1 cellular context compared by ENCODE assay signal in the genomic region with DNA sequence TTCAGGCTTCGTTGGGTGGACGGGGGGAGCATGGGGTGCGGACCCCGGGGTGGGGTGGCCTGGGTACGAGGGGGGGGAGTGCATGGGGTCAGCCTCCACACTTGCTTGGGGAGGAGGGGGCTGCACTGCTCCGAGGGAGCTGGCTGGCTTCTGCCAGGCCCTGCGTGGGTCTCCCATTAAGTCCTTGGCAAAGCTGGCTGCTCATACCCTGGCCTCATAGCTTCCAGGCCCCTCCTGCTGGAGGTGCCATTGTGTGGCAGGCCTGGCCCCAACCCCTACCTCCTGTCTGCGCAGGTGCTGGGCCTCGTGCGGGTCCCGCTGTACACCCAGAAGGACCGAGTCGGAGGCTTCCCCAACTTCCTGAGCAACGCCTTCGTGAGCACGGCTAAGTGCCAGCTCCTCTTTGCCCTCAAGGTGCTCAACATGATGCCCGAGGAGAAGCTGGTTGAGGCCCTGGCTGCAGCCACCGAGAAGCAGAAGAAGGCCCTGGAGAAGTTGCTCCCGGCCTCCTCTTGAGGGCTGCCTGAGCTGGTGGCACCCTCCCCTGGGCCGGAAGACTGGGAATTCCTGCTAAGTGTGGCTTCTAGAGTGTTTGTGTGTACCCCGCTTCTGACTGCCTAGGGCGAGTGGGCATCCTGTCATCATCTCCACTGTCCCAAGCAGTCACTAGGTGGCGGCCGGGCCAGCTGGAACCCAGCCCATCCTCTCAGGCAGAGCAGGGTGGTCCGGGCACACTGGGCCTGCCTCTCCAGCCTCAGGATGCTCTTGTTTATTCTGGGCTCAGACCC.
TF ChIP-seq lines count a peak whose summit lies in the region.

No MANE protein-coding gene starts in this region.

TF ChIP-seq in GM12878, 131 proteins besides CTCF, POLR2A, EP300 and RAD21:
- no peak for TF ChIP-seq NR2C2 (IDR thresholded peaks at IDR 0.05; ENCODE audit: borderline replicate concordance, control insufficient read depth, insufficient read length, low read depth)
